21 cellular contexts compared by ENCODE assay signal in the genomic region with DNA sequence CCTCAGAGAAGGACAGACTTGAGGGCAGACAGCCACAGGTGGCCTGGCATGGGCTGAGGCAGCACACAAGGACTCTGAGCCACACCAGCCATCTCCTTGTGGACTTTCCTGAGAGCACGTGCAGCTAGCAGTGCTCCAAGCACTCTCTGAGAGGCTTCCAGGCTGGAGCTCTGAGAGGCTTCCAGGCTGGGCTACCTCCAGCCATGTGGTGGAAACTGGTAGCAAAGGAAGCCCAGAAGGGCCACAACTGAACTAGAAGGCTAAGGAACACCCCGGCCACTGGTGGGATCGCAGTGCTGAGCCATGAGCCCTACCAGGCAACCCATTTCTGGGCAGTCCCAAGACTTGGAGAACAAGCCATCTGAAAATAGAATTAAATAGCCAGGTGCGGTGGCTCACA. TPM values are rescaled to one million over a fixed set of nuclear protein-coding genes. Genes with fewer than 3 reads are reported as not detected.
A peak's percentile ranks its signal among the peaks of the same experiment; 100 is the strongest.
DNase-seq lines count a peak whose midpoint lies in the region; ATAC-seq, FAIRE-seq and TF ChIP-seq lines count a peak whose summit lies in the region.
"Had no signal": no experiment of that assay in that cellular context is flagged by ENCODE, and none has a peak within 500 bp of the region (broad histone marks: within the 10 kb centered on the region; RNA-seq: fewer than 3 reads in every experiment).

No MANE protein-coding gene starts in this region.

- no peak for TF ChIP-seq POLR2A in GM12878 (IDR thresholded peaks at IDR 0.05; ENCODE audit: low read depth, low read length)
- no peak for TF ChIP-seq POLR2A in suprapubic skin (IDR thresholded peaks at IDR 0.05)
- TF ChIP-seq POLR2A in body of pancreas (IDR thresholded peaks at IDR 0.05): no peak

- no peaks in the 10 kb centered on the region for H3K27me3 Mint-ChIP-seq in H9 (ENCODE audit: low read depth)

- FAIRE-seq in GM12878 (lab: Jason Lieb, UNC): no peak

- intact Hi-C loops in GM12878 (cut with micrococcal nuclease; ENCODE audit: unreplicated experiment): loop anchor here (2.0 kb wide), 1 partner anchor 35 kb away; no protein-coding TSS in a partner anchor
- intact Hi-C loops in mucosa of descending colon (cut with DNase I, micrococcal nuclease): no loop called here
- intact Hi-C loops in body of pancreas (cut with DNase I): no loop called here

- H3K56ac ChIP-seq in H9 (ENCODE audit: insufficient read length, low read depth, low read length): no peak overlapping the region

- no TSS peak for BruUV-seq in GM12878 (replicated peaks; lab: Mats Ljungman, UMichigan)

- H3K79me2 ChIP-seq in H9 (ENCODE audit: insufficient read depth, low read length) (peaks cover 36% of the 10 kb centered on the region; the same call in 1 of the 2 replicates), GM12878 (ENCODE audit: control insufficient read depth, insufficient read depth, low read length) (peaks cover 84% of the 10 kb centered on the region)

- POLR2A ChIA-PET in GM12878 (lab: Charles Lee): no interaction called here

- peaks cover 7 to 52% (median 42%) of the 10 kb centered on the region in 3 experiments; a peak in 6 of 7 replicates for H3K36me3 Mint-ChIP-seq in H9 (ENCODE audit: insufficient read depth in 1 of 3, low read depth in 3 of 3)
- H3K36me3 Mint-ChIP-seq in activated naive CD4-positive, alpha-beta T cell treated with anti-CD3 and anti-CD28 coated beads, Interleukin-2, amount 50 U/mL, for 72 hours: no peaks in the 10 kb centered on the region

- H3K4me1 ChIP-seq in H9 (ENCODE audit: insufficient read depth, low read length) (peaks cover 48% of the 10 kb centered on the region), GM12878 (ENCODE audit: control insufficient read depth, insufficient read depth, low read length) (peaks cover 65% of the 10 kb centered on the region), mucosa of descending colon (ENCODE audit: low read depth) (peaks cover 20% of the 10 kb centered on the region), suprapubic skin (peaks cover 50% of the 10 kb centered on the region), body of pancreas (peaks cover 23% of the 10 kb centered on the region)

- TF ChIP-seq EP300 in GM12878 (IDR thresholded peaks at IDR 0.05; ENCODE audit: borderline replicate concordance in 1 of 2, control insufficient read depth in 1 of 2, low read depth in 2 of 2, low read length in 2 of 2) (no peak), suprapubic skin (IDR thresholded peaks at IDR 0.05) (no peak)

- no peak for TF ChIP-seq CTCF in H9 (conservative IDR thresholded peaks at IDR 0.05)
- TF ChIP-seq CTCF in GM12878 (IDR thresholded peaks at IDR 0.05 in 2 of 3, conservative IDR thresholded peaks at IDR 0.05 in 1 of 3; ENCODE audit: control insufficient read depth in 2 of 3, extremely low read depth in 1 of 3, insufficient read depth in 1 of 3, low read depth in 3 of 3, low read length in 3 of 3): no peak
- TF ChIP-seq CTCF in mucosa of descending colon (IDR thresholded peaks at IDR 0.05): no peak
- no peak for TF ChIP-seq CTCF in suprapubic skin (IDR thresholded peaks at IDR 0.05)
- TF ChIP-seq CTCF in body of pancreas (IDR thresholded peaks at IDR 0.05): no peak

- peaks cover 85 to 92% of the 10 kb centered on the region in 2 experiments for H3K4me1 Mint-ChIP-seq in H9

- no peak overlapping the region for H4K8ac ChIP-seq in H9 (replicated peaks; ENCODE audit: insufficient read length, low read depth, low read length)

- RAD21 ChIA-PET in GM12878 (lab: Charles Lee; ENCODE audit: unreplicated experiment): no interaction called here

- H4K91ac ChIP-seq in H9 (ENCODE audit: insufficient read length, low read depth, low read length): no peak overlapping the region

- H4K5ac ChIP-seq in H9 (ENCODE audit: insufficient read length, low read depth, low read length): no peak overlapping the region

- no peak overlapping the region for H2AK5ac ChIP-seq in H9 (ENCODE audit: insufficient read length, low read length)

- H3K27ac ChIP-seq in H9 (ENCODE audit: insufficient read length, low read depth, low read length): no peak overlapping the region
- 0 out of 2 replicates have a peak overlapping the region, but pooled peaks have one; percentile 3 for H3K27ac ChIP-seq in GM12878 (ENCODE audit: control insufficient read depth, insufficient read depth)
- peak overlapping the region; percentile 59 for H3K27ac ChIP-seq in suprapubic skin
- H3K27ac ChIP-seq in body of pancreas: no peak overlapping the region

- H3K18ac ChIP-seq in H9 (ENCODE audit: insufficient read length, low read depth, low read length): no peak overlapping the region

- H3K27me3 ChIP-seq in H9 (ENCODE audit: insufficient read depth, low read length) (no peaks in the 10 kb centered on the region), GM12878 (replicated peaks in 1 of 2; ENCODE audit: control insufficient read depth in 2 of 2, insufficient read depth in 2 of 2, low read length in 1 of 2) (no peaks in the 10 kb centered on the region), suprapubic skin (peaks cover 3% of the 10 kb centered on the region), body of pancreas (no peaks in the 10 kb centered on the region)

- CTCF ChIA-PET in GM12878 (lab: Yijun Ruan, JAX): no interaction called here

- H3K27ac Mint-ChIP-seq in H9: peak overlapping the region in 1 of 3 experiments; percentile 29; a peak in 1 of 7 replicates
- H3K27ac Mint-ChIP-seq in activated naive CD4-positive, alpha-beta T cell treated with anti-CD3 and anti-CD28 coated beads, Interleukin-2, amount 50 U/mL, for 72 hours: no peak overlapping the region

- no peak overlapping the region for H2AFZ ChIP-seq in H9 (ENCODE audit: low read length)
- no peak overlapping the region for H2AFZ ChIP-seq in GM12878 (ENCODE audit: control insufficient read depth, low read depth, low read length)

- WGBS in H9 (ENCODE audit: extremely low coverage, insufficient read length, low lambda C conversion rate): no CpG with 5 or more reads among the region's 4 CpGs
- WGBS in GM12878 (ENCODE audit: insufficient coverage, insufficient replicate concordance, low lambda C conversion rate, missing lambda C conversion rate): 97% methylated on average over 4 of the region's 4 CpGs
- WGBS in suprapubic skin: 96% methylated on average over 4 of the region's 4 CpGs
- 71 to 79% methylated on average over 3 to 4 of the region's 4 CpGs for WGBS in body of pancreas, 2 donors

- TF ChIP-seq RAD21 in GM12878 (IDR thresholded peaks at IDR 0.05; ENCODE audit: insufficient read depth, low read depth, low read length): no peak

- no peak overlapping the region for H2BK120ac ChIP-seq in H9 (ENCODE audit: low read depth, low read length, poor library complexity, severe bottlenecking)

- no peak overlapping the region for H3K4me3 Mint-ChIP-seq in H9
- H3K4me3 Mint-ChIP-seq: CD14-positive monocyte had no signal

- in situ Hi-C loops in GM12878 (cut with MboI): no loop called here

- no peaks in the 10 kb centered on the region for H3K9me3 ChIP-seq in H9 (ENCODE audit: control insufficient read depth, low read depth, low read length)
- H3K9me3 ChIP-seq in GM12878 (replicated peaks; ENCODE audit: control insufficient read depth, insufficient read depth, low read length): no peaks in the 10 kb centered on the region
- H3K9me3 ChIP-seq in mucosa of descending colon: no peaks in the 10 kb centered on the region
- H3K9me3 ChIP-seq in suprapubic skin: no peaks in the 10 kb centered on the region
- no peaks in the 10 kb centered on the region for H3K9me3 ChIP-seq in body of pancreas

- no peak overlapping the region for H3K9ac ChIP-seq in H9 (ENCODE audit: extremely low read depth, insufficient read length, low read length)
- no peak overlapping the region for H3K9ac ChIP-seq in GM12878 (ENCODE audit: control insufficient read depth, insufficient read depth, low read length)

- H3K23ac ChIP-seq in H9 (ENCODE audit: insufficient read length, low read depth, low read length): no peak overlapping the region

- no peak overlapping the region for H3T11ph ChIP-seq in H9 (ENCODE audit: low read length)

- H3K9me3 Mint-ChIP-seq in H9: no peaks in the 10 kb centered on the region
- H3K9me3 Mint-ChIP-seq in activated naive CD4-positive, alpha-beta T cell treated with anti-CD3 and anti-CD28 coated beads, Interleukin-2, amount 50 U/mL, for 72 hours: no peaks in the 10 kb centered on the region

- peak overlapping the region; percentile 36; the same call in 1 of the 2 replicates for H3K14ac ChIP-seq in H9 (ENCODE audit: insufficient read depth, low read length)

- H2BK5ac ChIP-seq in H9 (ENCODE audit: insufficient read length, low read length): no peak overlapping the region

- H3K36me3 ChIP-seq in GM12878 (ENCODE audit: control insufficient read depth in 2 of 2, insufficient read depth in 2 of 2, low read length in 1 of 2) (peaks cover 0 to 8% of the 10 kb centered on the region in 2 experiments; a peak in 2 of 4 replicates), mucosa of descending colon (ENCODE audit: low read depth) (no peaks in the 10 kb centered on the region), suprapubic skin (no peaks in the 10 kb centered on the region), body of pancreas (replicated peaks in 1 of 2; ENCODE audit: insufficient read depth in 1 of 2, low read depth in 2 of 2) (no peaks in the 10 kb centered on the region)

- H3K79me1 ChIP-seq in H9 (ENCODE audit: insufficient read depth, low read depth, low read length, poor library complexity, severe bottlenecking): peaks cover 18% of the 10 kb centered on the region

- no peak overlapping the region for H2BK20ac ChIP-seq in H9 (ENCODE audit: low read depth, low read length, poor library complexity, severe bottlenecking)

- no peaks in the 10 kb centered on the region for H3K23me2 ChIP-seq in H9 (ENCODE audit: insufficient read length, low read depth, low read length, poor library complexity, severe bottlenecking)

- no peak overlapping the region for H3K4ac ChIP-seq in H9 (ENCODE audit: low read depth, low read length)

- SMC1A ChIA-PET in GM12878 (lab: Charles Lee; ENCODE audit: uncharacterized antibody, unreplicated experiment): interaction anchor here (0.7 kb wide), 1 partner anchor 62 kb away, joined by 3 read pairs; no protein-coding TSS in a partner anchor

- H3K4me2 ChIP-seq in H9 (ENCODE audit: insufficient read depth, insufficient read length, low read length) (no peak overlapping the region), GM12878 (ENCODE audit: control insufficient read depth, insufficient read depth) (no peak overlapping the region)

- H3K4me3 ChIP-seq in GM12878: no peak overlapping the region
- H3K4me3 ChIP-seq in mucosa of descending colon: no peak overlapping the region
- no peak overlapping the region for H3K4me3 ChIP-seq in suprapubic skin
- no peak overlapping the region for H3K4me3 ChIP-seq in body of pancreas

- H2BK15ac ChIP-seq in H9 (ENCODE audit: low read depth, low read length): no peak overlapping the region

- H2BK12ac ChIP-seq in H9 (ENCODE audit: insufficient read length, low read depth, low read length): no peak overlapping the region

- no peak for ATAC-seq in GM12878
- peak; percentile 12 for ATAC-seq in mucosa of descending colon
- ATAC-seq in activated naive CD4-positive, alpha-beta T cell treated with anti-CD3 and anti-CD28 coated beads, Interleukin-2, amount 50 U/mL, for 72 hours: no peak
- ATAC-seq in body of pancreas: no peak
- ATAC-seq: HCT116, PC-3 had no signal

- no peak for DNase-seq in H9
- no peak for DNase-seq in GM12878 (ENCODE audit: low read depth, low spot score)
- peak in 1 of 3 donors; percentile 42 for DNase-seq in mucosa of descending colon
- no peak for DNase-seq in suprapubic skin (ENCODE audit: low spot score in 2 of 2)
- DNase-seq in activated gamma-delta T cell (lab: John Stamatoyannopoulos, UW): no peak
- no peak for DNase-seq in activated naive CD4-positive, alpha-beta T cell treated with anti-CD3 and anti-CD28 coated beads, Interleukin-2, amount 50 U/mL, for 72 hours (ENCODE audit: low spot score in 2 of 2)
- no peak for DNase-seq in body of pancreas
- no peak for DNase-seq in activated CD8-positive, alpha-beta memory T cell treated with anti-CD3 and anti-CD28 coated beads, Interleukin-2, amount 50 U/mL, for 4 hours
- DNase-seq: DMS79 treated with DMSO at 0.1 percent for 48 hours, KBM-7, MV-4-11, NCI-H1417 treated with DMSO at 0.1 percent for 48 hours, NCI-H187 treated with DMSO at 0.1 percent for 48 hours, NCI-H2227 treated with DMSO at 0.1 percent for 48 hours, NCI-H510A treated with DMSO at 0.1 percent for 48 hours, NCI-H82, PC-3, RPMI8226, SIG-M5 had no signal

- no peaks in the 10 kb centered on the region for H4K20me1 ChIP-seq in H9 (ENCODE audit: control insufficient read depth, insufficient read depth, insufficient read length)
- H4K20me1 ChIP-seq in GM12878 (ENCODE audit: control insufficient read depth, insufficient read depth): no peaks in the 10 kb centered on the region

RNA-seq across cellular contexts. Expression of a gene that starts 39.5 kb away (rescaled TPM):
- 91.4 and 92.7 TPM in 2 replicates for total RNA-seq in H9 (2021)
- 2.6 and 3.2 TPM in 2 replicates for total RNA-seq in GM12878 (2013; cell fraction: nucleolus; rRNA removed)
- 12.6 and 13.2 TPM in 2 replicates for total RNA-seq in GM12878 (2014; rRNA removed)
- 9.4 and 11.1 TPM in 2 replicates for total RNA-seq in GM12878 (2014; rRNA removed; fragmentation: Illumina TruSeq; extraction: Trizol)
- 22.7 and 26.6 TPM in 2 replicates for total RNA-seq in GM12878 (2021)
- 13.7 TPM for polyA plus RNA-seq in GM12878 (2011; ENCODE audit: low read depth)
- not detected in 2 replicates for polyA plus RNA-seq in GM12878 (2011; rRNA removed)
- polyA plus RNA-seq in GM12878 (2011; cell fraction: cytosol; rRNA removed): not detected in 2 replicates
- polyA plus RNA-seq in GM12878 (2011; cell fraction: nucleus; rRNA removed): not detected in 2 replicates
- 21.4 TPM in 2 replicates for polyA plus RNA-seq in GM12878 (2012)
- 10.7 and 11.1 TPM in 2 replicates for polyA plus RNA-seq in GM12878 (2014; fragmentation: Illumina TruSeq; extraction: Trizol)
- 10 to 100 TPM in 1 of 2 experiments, 1 to 10 TPM in 1; 9.0 to 11.2 TPM for polyA plus RNA-seq in GM12878 (2014; fragmentation: Nextera tagmentation; extraction: Ambion mirVana)
- 7.5 and 8.1 TPM in 2 replicates for polyA plus RNA-seq in GM12878 (2014; rRNA removed)
- polyA plus RNA-seq in GM12878 (2016; fragmentation: Nextera tagmentation; extraction: Ambion mirVana): 1 to 10 TPM; 8.4 to 9.9 TPM
- not detected in 2 replicates for polyA minus RNA-seq in GM12878 (2011; rRNA and poly(A)+ RNA removed)
- polyA minus RNA-seq in GM12878 (2011; cell fraction: cytosol; rRNA and poly(A)+ RNA removed): not detected in 2 replicates
- polyA minus RNA-seq in GM12878 (2011; cell fraction: nucleus; rRNA and poly(A)+ RNA removed): not detected in 2 replicates
- 10 to 100 TPM; 22.8 to 59.6 (median 40.7) TPM for total RNA-seq in mucosa of descending colon
- 100 to 1,000 TPM in 2 of 4 donors, 10 to 100 TPM in 2; 67.1 to 222 (median 113) TPM for total RNA-seq in suprapubic skin
- under 1 TPM; 0.05 to 0.25 TPM for total RNA-seq in activated naive CD4-positive, alpha-beta T cell treated with anti-CD3 and anti-CD28 coated beads, Interleukin-2, amount 50 U/mL, for 72 hours
- total RNA-seq in body of pancreas: 10 to 100 TPM; 14.3 to 16.2 TPM

Comparison
In these comparisons a context has a peak if more than half of its experiments do, and no peak if none do; other contexts are left out.
1. H3K27ac ChIP-seq: peak in GM12878 (single experiment) and suprapubic skin (single experiment); none in H9 (single experiment) and body of pancreas (0 of 4).